In genomic region chr4:74433043-74433442, GRCh38 we compare ENCODE assay signal across 1 cellular context.
TF ChIP-seq lines count a peak whose summit lies in the region.

No MANE protein-coding gene starts in this region.

TF ChIP-seq in K562, 482 proteins besides CTCF, POLR2A, EP300 and RAD21:
- TF ChIP-seq ZEB2 (IDR thresholded peaks at IDR 0.05) (no peak), ESRRA (IDR thresholded peaks at IDR 0.05; ENCODE audit: borderline replicate concordance, low read depth) (no peak), ETV6 (IDR thresholded peaks at IDR 0.05; ENCODE audit: borderline replicate concordance in 1 of 2, low read depth in 2 of 2, low read length in 1 of 2) (no peak), ETV6 (CRISPR knock-in tag; IDR thresholded peaks at IDR 0.05; ENCODE audit: borderline replicate concordance) (no peak), HDAC3 (IDR thresholded peaks at IDR 0.05; ENCODE audit: borderline replicate concordance, partially characterized antibody) (no peak), POLR2G (IDR thresholded peaks at IDR 0.05; ENCODE audit: low read depth, low read length) (no peak), XRCC5 (IDR thresholded peaks at IDR 0.05; ENCODE audit: low read depth, low read length) (no peak), PTRF (tag; IDR thresholded peaks at IDR 0.05) (no peak), POLR2H (tag; IDR thresholded peaks at IDR 0.05; ENCODE audit: low read depth) (no peak)
